17 cellular contexts compared by ENCODE assay signal in the genomic region with DNA sequence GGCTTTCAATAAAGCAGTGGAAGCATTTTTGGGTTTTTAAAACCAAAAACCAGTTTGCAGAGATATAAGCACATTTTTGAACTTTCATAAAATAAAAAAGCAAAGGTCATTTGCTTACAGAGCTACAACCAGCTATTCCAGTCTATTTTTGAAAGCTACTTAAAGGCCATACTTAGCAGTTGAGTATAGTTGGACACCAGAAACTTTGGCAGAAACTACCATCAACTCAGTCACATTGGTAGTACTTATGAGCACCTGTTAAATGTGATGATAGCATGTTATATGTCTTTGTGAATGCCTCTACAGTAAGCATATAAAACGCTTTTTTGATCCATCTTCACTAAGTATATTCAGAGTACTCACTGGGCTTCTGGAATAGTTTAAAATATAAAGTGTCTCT.
DNase-seq lines count a peak whose midpoint lies in the region; ATAC-seq and TF ChIP-seq lines count a peak whose summit lies in the region.
"Had no signal": no experiment of that assay in that cellular context is flagged by ENCODE, and none has a peak within 500 bp of the region (broad histone marks: within the 10 kb centered on the region; RNA-seq: fewer than 3 reads in every experiment).

No MANE protein-coding gene starts in this region.

- no peaks in the 10 kb centered on the region for H3K36me3 ChIP-seq in left ventricle myocardium inferior
- H3K36me3 ChIP-seq in left lung, result no peaks in the 10 kb centered on the region
- H3K36me3 ChIP-seq: BLaER1 treated with 17β-estradiol and CSF1 and Interleukin-3, amounts not matched to agents 10 nM and 100 nM had no signal

- H3K27me3 ChIP-seq in right cardiac atrium (ENCODE audit: control insufficient read depth, insufficient read depth), result no peaks in the 10 kb centered on the region
- no peaks in the 10 kb centered on the region for H3K27me3 ChIP-seq in left ventricle myocardium inferior (ENCODE audit: low read depth)
- H3K27me3 ChIP-seq in left lung, result no peaks in the 10 kb centered on the region
- H3K27me3 ChIP-seq: BLaER1 treated with 17β-estradiol and CSF1 and Interleukin-3, amounts not matched to agents 10 nM and 100 nM had no signal

- WGBS in right cardiac atrium, result 61% methylated on average over 1 of the region's 1 CpG

- TF ChIP-seq CTCF in left ventricle myocardium inferior (IDR thresholded peaks at IDR 0.05; ENCODE audit: borderline replicate concordance), result no peak
- no peak for TF ChIP-seq CTCF in left lung (IDR thresholded peaks at IDR 0.05)

- no peaks in the 10 kb centered on the region for H3K9me3 ChIP-seq in right cardiac atrium (ENCODE audit: control insufficient read depth, low read length)
- H3K9me3 ChIP-seq in left ventricle myocardium inferior (replicated peaks), result peaks cover 20% of the 10 kb centered on the region
- peaks cover 0 to 13% of the 10 kb centered on the region in 2 donors for H3K9me3 ChIP-seq in left lung
- H3K9me3 ChIP-seq: A549, Caco-2 had no signal

- intact Hi-C loops in Right ventricle myocardium inferior (cut with DNase I) (no loop called here), right cardiac atrium (cut with DNase I) (no loop called here), left ventricle myocardium inferior (cut with micrococcal nuclease) (no loop called here), cardiac septum (cut with DNase I) (no loop called here), left lung (cut with DNase I) (no loop called here)

- H3K4me3 ChIP-seq in right cardiac atrium (ENCODE audit: low read length) (no peak overlapping the region), left ventricle myocardium inferior (no peak overlapping the region), left lung (no peak overlapping the region)
- H3K4me3 ChIP-seq: A549; BLaER1 treated with 17β-estradiol and CSF1 and Interleukin-3, amounts not matched to agents 10 nM and 100 nM had no signal

- H3K27ac ChIP-seq in right cardiac atrium (ENCODE audit: low read length), result no peak overlapping the region
- H3K27ac ChIP-seq in left ventricle myocardium inferior (replicated peaks), result peak overlapping the region; percentile 17
- no peak overlapping the region for H3K27ac ChIP-seq in left lung
- H3K27ac ChIP-seq: 22Rv1; A549; BLaER1 treated with 17β-estradiol and CSF1 and Interleukin-3, amounts not matched to agents 10 nM and 100 nM; C4-2B had no signal

- DNase-seq in Right ventricle myocardium inferior (ENCODE audit: missing footprints) (no peak), right cardiac atrium (no peak), left ventricle myocardium inferior (no peak), cardiac septum (ENCODE audit: low spot score) (no peak), left lung (no peak), RPMI8226 (no peak)
- DNase-seq: AML-193; Caco-2; Calu3; CD4-positive, alpha-beta T cell; CD8-positive, alpha-beta T cell; DMS79 treated with DMSO at 0.1 percent for 48 hours; GF-D8 had no signal

- H3K4me1 ChIP-seq in right cardiac atrium (ENCODE audit: control insufficient read depth, insufficient read depth, low read length), result peaks cover 2% of the 10 kb centered on the region
- H3K4me1 ChIP-seq in left ventricle myocardium inferior, result peaks cover 25% of the 10 kb centered on the region
- H3K4me1 ChIP-seq in left lung, result no peaks in the 10 kb centered on the region
- H3K4me1 ChIP-seq: A549; BLaER1 treated with 17β-estradiol and CSF1 and Interleukin-3, amounts not matched to agents 10 nM and 100 nM; Caco-2 had no signal

- ATAC-seq in Right ventricle myocardium inferior (peak; percentile 60), right cardiac atrium (no peak), left lung (peak; percentile 70)
- ATAC-seq: A549; CD8-positive, alpha-beta T cell had no signal

Comparison
In these comparisons a context has a peak if more than half of its experiments do, and no peak if none do; other contexts are left out.
1. ATAC-seq: peak in Right ventricle myocardium inferior (single experiment) and left lung (single experiment); none in right cardiac atrium (0 of 2).